Comparison of ENCODE assay signal across 22 cellular contexts in the genomic region with DNA sequence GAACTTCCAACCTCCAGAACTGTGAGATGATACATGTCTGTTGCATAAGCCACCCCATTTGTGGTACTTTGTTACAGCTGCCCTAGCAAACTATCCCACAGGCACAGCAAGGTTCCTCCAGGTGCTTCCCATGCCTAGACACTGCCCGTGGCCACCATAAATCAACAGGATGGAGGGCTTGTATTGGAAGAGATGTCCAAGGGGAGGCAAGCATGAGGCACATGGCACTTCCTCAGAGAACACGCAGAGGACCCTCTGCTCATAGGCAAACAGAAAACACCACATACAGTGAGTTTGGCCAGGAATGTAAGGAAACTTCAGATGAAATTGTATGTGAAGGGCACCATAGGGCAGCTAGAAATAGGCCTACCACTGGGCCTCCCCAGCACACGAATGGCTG.
"Had no signal": no experiment of that assay in that cellular context is flagged by ENCODE, and none has a peak within 500 bp of the region (broad histone marks: within the 10 kb centered on the region; RNA-seq: fewer than 3 reads in every experiment).

No MANE protein-coding gene starts in this region.

- H3K27ac Mint-ChIP-seq: IgD-negative memory B cell had no signal

- H3K4me3 Mint-ChIP-seq: IgD-negative memory B cell had no signal

- H3K4me2 ChIP-seq: SK-N-SH had no signal

- FAIRE-seq: HepG2, RCC 7860 had no signal

- ATAC-seq: HepG2 had no signal

- H3K9me3 ChIP-seq: SK-N-SH had no signal

- DNase-seq: KBM-7, MV-4-11, NCI-H1048, NCI-H1105, NCI-H1417, NCI-H1436 treated with DMSO at 0.1 percent for 48 hours, NCI-H1694, NCI-H1930, NCI-H2081, NCI-H2107, NCI-H2227 treated with DMSO at 0.1 percent for 48 hours, NCI-H446, NCI-H510A, NCI-H524 treated with DMSO at 0.1 percent for 48 hours, NCI-H69, NCI-H774, RPMI8226, SHP77, SK-N-SH had no signal

- H3K9ac ChIP-seq: SK-N-SH had no signal
